In the genomic region with DNA sequence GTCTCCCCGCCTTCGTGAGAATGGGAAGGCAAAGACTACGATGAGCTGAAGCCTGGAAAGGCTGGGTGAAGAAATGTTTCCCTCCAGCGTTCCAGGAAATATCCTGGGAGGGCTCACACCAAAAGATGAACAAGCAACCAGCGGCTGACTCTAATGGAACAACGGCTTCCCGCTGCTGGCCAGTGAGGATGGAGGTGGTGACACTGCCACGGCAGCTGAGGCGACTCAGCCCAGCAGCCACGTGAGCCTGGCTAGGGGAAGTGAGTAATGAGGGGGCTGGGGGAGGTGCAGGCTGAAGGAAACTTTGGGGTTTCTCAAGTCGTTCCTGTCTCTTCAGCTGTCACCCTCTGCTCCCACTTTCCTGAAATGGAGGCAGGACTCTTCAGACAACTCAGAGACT, we compare ENCODE assay signal across 8 cellular contexts.
DNase-seq lines count a peak whose midpoint lies in the region; ATAC-seq, FAIRE-seq and TF ChIP-seq lines count a peak whose summit lies in the region.

No MANE protein-coding gene starts in this region.

- H3K36me3 Mint-ChIP-seq in osteocyte (ENCODE audit: unreplicated experiment), result no peaks in the 10 kb centered on the region

- peak; percentile 81 for ATAC-seq in GM21381 (IDR thresholded peaks at IDR 0.05; ENCODE audit: unreplicated experiment)
- no peak for ATAC-seq in HG03565 (IDR thresholded peaks at IDR 0.05; ENCODE audit: unreplicated experiment)

- H3K4me3 ChIP-seq in cardiac fibroblast (replicated peaks in 1 of 2; ENCODE audit: low read depth in 2 of 2, low read length in 2 of 2), result no peak overlapping the region

- H3K27me3 Mint-ChIP-seq in osteocyte (ENCODE audit: unreplicated experiment), result no peaks in the 10 kb centered on the region

- peak overlapping the region; percentile 75 for H3K27ac Mint-ChIP-seq in osteocyte (ENCODE audit: unreplicated experiment)

- no peaks in the 10 kb centered on the region for H3K9me3 Mint-ChIP-seq in osteocyte (ENCODE audit: unreplicated experiment)

- peaks cover 29% of the 10 kb centered on the region for H3K4me1 Mint-ChIP-seq in osteocyte (ENCODE audit: unreplicated experiment)

- no peak for FAIRE-seq in frontal cortex (lab: Jason Lieb, UNC)

- TF ChIP-seq CTCF in cardiac fibroblast (IDR thresholded peaks at IDR 0.05; ENCODE audit: low read depth, low read length) (no peak), osteocyte (IDR thresholded peaks at IDR 0.05) (no peak)

- no peak overlapping the region for H3K4me3 Mint-ChIP-seq in osteocyte (ENCODE audit: unreplicated experiment)

- DNase-seq in Ammon's horn (ENCODE audit: low spot score), result peak; percentile 58
- peak; percentile 75 for DNase-seq in NOMO-1 treated with DMSO at 0.1 percent for 48 hours (lab: John Stamatoyannopoulos, UW; ENCODE audit: unreplicated experiment)
- DNase-seq in cardiac fibroblast (ENCODE audit: low read depth in 2 of 2), result peak; percentile 79 to 90
- DNase-seq in osteocyte (ENCODE audit: extremely low spot score, unreplicated experiment), result no peak
- no peak for DNase-seq in inferior parietal cortex (ENCODE audit: extremely low spot score)
- DNase-seq in frontal cortex (ENCODE audit: low spot score in 2 of 2), result no peak

Comparison
In these comparisons a context has a peak if more than half of its experiments do, and no peak if none do; other contexts are left out.
1. DNase-seq: peak in Ammon's horn (single experiment), NOMO-1 treated with DMSO at 0.1 percent for 48 hours (single experiment) and cardiac fibroblast (2 of 2); none in osteocyte (single experiment), inferior parietal cortex (single experiment) and frontal cortex (0 of 2).